Comparison of ENCODE assay signal across 24 cellular contexts in the genomic region with DNA sequence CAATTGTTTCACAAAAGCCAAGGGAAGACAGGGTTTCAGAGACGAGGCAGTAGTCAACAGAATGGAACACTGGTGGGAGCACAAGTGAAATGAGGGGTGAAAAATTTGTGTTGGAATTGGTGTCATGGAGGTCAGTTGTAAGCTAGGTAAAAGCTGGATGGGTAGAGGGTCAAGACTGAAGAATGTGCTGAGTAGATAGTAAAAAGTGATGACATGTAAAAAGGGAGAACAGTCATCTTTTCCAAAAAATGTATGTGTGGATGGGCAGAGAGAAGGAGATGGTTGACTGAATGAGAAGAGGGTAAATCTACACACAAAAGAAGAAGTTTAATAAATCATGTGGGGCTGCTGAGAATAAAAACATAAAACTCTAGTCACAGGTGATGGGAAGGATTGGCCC.
DNase-seq lines count a peak whose midpoint lies in the region; ATAC-seq, FAIRE-seq and TF ChIP-seq lines count a peak whose summit lies in the region.
"Had no signal": no experiment of that assay in that cellular context is flagged by ENCODE, and none has a peak within 500 bp of the region (broad histone marks: within the 10 kb centered on the region; RNA-seq: fewer than 3 reads in every experiment).

No MANE protein-coding gene starts in this region.

- no peaks in the 10 kb centered on the region for H3K9me2 ChIP-seq in hepatocyte (replicated peaks; ENCODE audit: insufficient read depth)

- POLR2A ChIA-PET in HepG2 (lab: Yijun Ruan, JAX) = no interaction called here

- in situ Hi-C loops in HepG2 (cut with HindIII; ENCODE audit: extremely low pct_ligation_motif_present, low pct_unique_long_range_greater_than_20kb) = no loop called here

- TF ChIP-seq RAD21 in HepG2 (CRISPR knock-in tag; IDR thresholded peaks at IDR 0.05) = no peak

- H3K4me3 ChIP-seq in HepG2 (replicated peaks in 1 of 3; ENCODE audit: insufficient read depth in 1 of 3, low read depth in 2 of 3, low read length in 3 of 3) (no peak overlapping the region), right lobe of liver (no peak overlapping the region), hepatocyte (no peak overlapping the region)
- H3K4me3 ChIP-seq: BLaER1, GM12878 had no signal

- H3K27ac ChIP-seq in HepG2 (ENCODE audit: extremely low read length, insufficient read depth, low read length) (no peak overlapping the region), right lobe of liver (no peak overlapping the region), hepatocyte (peak overlapping the region; percentile 71)
- H3K27ac ChIP-seq: 22Rv1, BLaER1 had no signal

- intact Hi-C loops in HepG2 (cut with micrococcal nuclease; ENCODE audit: unreplicated experiment) (no loop called here), right lobe of liver (cut with DNase I) (no loop called here)

- FAIRE-seq in HepG2 (lab: Jason Lieb, UNC) = no peak
- FAIRE-seq: GM12878, GM12892, GM18507 had no signal

- H3K27me3 ChIP-seq in HepG2 (ENCODE audit: control insufficient read depth in 1 of 2, insufficient read depth in 2 of 2, low read length in 2 of 2) (no peaks in the 10 kb centered on the region; a peak in 1 of 5 replicates), right lobe of liver (no peaks in the 10 kb centered on the region), hepatocyte (no peaks in the 10 kb centered on the region)
- H3K27me3 ChIP-seq: BE2C, BLaER1 had no signal

- H3K4me2 ChIP-seq in HepG2 (ENCODE audit: low read depth, low read length) (no peak overlapping the region), hepatocyte (no peak overlapping the region)
- H3K4me2 ChIP-seq: BLaER1 had no signal

- H3K9me3 ChIP-seq in HepG2 (ENCODE audit: low read length) = no peaks in the 10 kb centered on the region
- H3K9me3 ChIP-seq in right lobe of liver = no peaks in the 10 kb centered on the region
- H3K9me3 ChIP-seq in hepatocyte (ENCODE audit: low read depth) = no peaks in the 10 kb centered on the region
- H3K9me3 ChIP-seq: BE2C, BLaER1 had no signal

- 0% methylated on average over 1 of the region's 1 CpG for WGBS in HepG2 (ENCODE audit: low lambda C conversion rate)
- 20% methylated on average over 1 of the region's 1 CpG for WGBS in right lobe of liver (ENCODE audit: insufficient coverage, low coverage, low lambda C conversion rate, missing lambda C conversion rate)
- WGBS in hepatocyte (ENCODE audit: low lambda C conversion rate, missing lambda C conversion rate) = 91% methylated on average over 1 of the region's 1 CpG

- no peak for TF ChIP-seq EP300 in HepG2 (IDR thresholded peaks at IDR 0.05; ENCODE audit: low read depth in 2 of 2, low read length in 2 of 2)
- no peak for TF ChIP-seq EP300 in HepG2 (CRISPR knock-in tag; IDR thresholded peaks at IDR 0.05; ENCODE audit: borderline replicate concordance)

- DNase-seq in HepG2 (ENCODE audit: low spot score) (no peak), right lobe of liver (no peak), hepatocyte (ENCODE audit: low spot score) (no peak), Kasumi-1 (lab: John Stamatoyannopoulos, UW) (no peak), NCI-H2171 (lab: John Stamatoyannopoulos, UW) (no peak)
- DNase-seq: ACHN; BE2C; C1 segment of cervical spinal cord; CD4-positive, alpha-beta memory T cell; CD4-positive, CD25-positive, alpha-beta regulatory T cell; CD8-positive, alpha-beta memory T cell; COR-L47; DMS 273 treated with DMSO at 0.1 percent for 48 hours; DMS153; DMS53; DMS79; DND-41; EL; GDM1 had no signal

- ATAC-seq in HepG2 (no peak), right lobe of liver (no peak)
- ATAC-seq: GM12878 had no signal

- no TSS peak for BruUV-seq in HepG2 (replicated peaks; lab: Mats Ljungman, UMichigan)

- no peaks in the 10 kb centered on the region for H4K20me1 ChIP-seq in HepG2 (ENCODE audit: insufficient read depth, low read length)
- H4K20me1 ChIP-seq in hepatocyte (ENCODE audit: insufficient read depth, poor library complexity, severe bottlenecking) = no peaks in the 10 kb centered on the region
- H4K20me1 ChIP-seq: BLaER1 had no signal

- H3K36me3 ChIP-seq in HepG2 (replicated peaks in 1 of 2; ENCODE audit: control insufficient read depth in 1 of 2, insufficient read depth in 2 of 2, low read length in 2 of 2) = no peaks in the 10 kb centered on the region
- H3K36me3 ChIP-seq in right lobe of liver = no peaks in the 10 kb centered on the region
- no peaks in the 10 kb centered on the region for H3K36me3 ChIP-seq in hepatocyte (replicated peaks; ENCODE audit: insufficient read depth, low read depth)
- H3K36me3 ChIP-seq: BE2C, BLaER1 had no signal

- H2AFZ ChIP-seq in HepG2 (ENCODE audit: low read length) (no peak overlapping the region), hepatocyte (no peak overlapping the region)

- TF ChIP-seq CTCF in HepG2 (CRISPR knock-in tag; IDR thresholded peaks at IDR 0.05) = no peak
- no peak for TF ChIP-seq CTCF in right lobe of liver (IDR thresholded peaks at IDR 0.05)
- TF ChIP-seq CTCF in hepatocyte (IDR thresholded peaks at IDR 0.05; ENCODE audit: poor library complexity) = no peak

- H3K9ac ChIP-seq in HepG2 (ENCODE audit: insufficient read depth, low read depth, low read length) = no peak overlapping the region
- H3K9ac ChIP-seq: BLaER1 had no signal

- TF ChIP-seq POLR2A in HepG2 (IDR thresholded peaks at IDR 0.05; ENCODE audit: insufficient read depth in 1 of 2, low read depth in 2 of 2, low read length in 2 of 2) = no peak
- no peak for TF ChIP-seq POLR2A in right lobe of liver (IDR thresholded peaks at IDR 0.05)

- no peaks in the 10 kb centered on the region for H3K4me1 ChIP-seq in HepG2 (ENCODE audit: insufficient read depth, low read length)
- H3K4me1 ChIP-seq in right lobe of liver = no peaks in the 10 kb centered on the region
- peaks cover 5% of the 10 kb centered on the region for H3K4me1 ChIP-seq in hepatocyte (ENCODE audit: insufficient read depth)
- H3K4me1 ChIP-seq: BE2C, BLaER1 had no signal

- H3K79me2 ChIP-seq in HepG2 (ENCODE audit: insufficient read depth, low read length) (no peaks in the 10 kb centered on the region), hepatocyte (peaks cover 2% of the 10 kb centered on the region)

- CTCF ChIA-PET in HepG2 (lab: Yijun Ruan, JAX; ENCODE audit: low intra/inter-chr PET ratio, low total read pairs) = no interaction called here

TF ChIP-seq in HepG2, 621 proteins besides CTCF, POLR2A, EP300 and RAD21:
- no peak for TF ChIP-seq ZBTB46 (CRISPR knock-in tag; IDR thresholded peaks at IDR 0.05; ENCODE audit: borderline replicate concordance)
- TF ChIP-seq MAFK (conservative IDR thresholded peaks at IDR 0.05 in 1 of 2, IDR thresholded peaks at IDR 0.05 in 1 of 2; ENCODE audit: low read length in 2 of 2) = peak; percentile 51 to 80
- TF ChIP-seq YEATS2 (CRISPR knock-in tag; IDR thresholded peaks at IDR 0.05; ENCODE audit: borderline replicate concordance) = no peak
- TF ChIP-seq MAFF (IDR thresholded peaks at IDR 0.05; ENCODE audit: low read depth, low read length) = peak; percentile 72
- TF ChIP-seq ZNF597 (CRISPR knock-in tag; IDR thresholded peaks at IDR 0.05) = no peak
- TF ChIP-seq ZNF709 (CRISPR knock-in tag; IDR thresholded peaks at IDR 0.05) = no peak
